13 cellular contexts compared by ENCODE assay signal in genomic region chr1:240399381-240399780, GRCh38.
A peak's percentile ranks its signal among the peaks of the same experiment; 100 is the strongest.
DNase-seq lines count a peak whose midpoint lies in the region; ATAC-seq and TF ChIP-seq lines count a peak whose summit lies in the region.
"Had no signal": no experiment of that assay in that cellular context is flagged by ENCODE, and none has a peak within 500 bp of the region (broad histone marks: within the 10 kb centered on the region; RNA-seq: fewer than 3 reads in every experiment).

No MANE protein-coding gene starts in this region.

- H3K9me3 Mint-ChIP-seq in activated CD8-positive, alpha-beta memory T cell treated with anti-CD3 and anti-CD28 coated beads, Interleukin-2, amount 10 ng/mL, durations not matched to agents 7 days and 5 days (ENCODE audit: low read depth), result peaks cover 9% of the 10 kb centered on the region

- no peaks in the 10 kb centered on the region for H4K20me1 ChIP-seq in osteoblast (ENCODE audit: insufficient read depth, low read length)

- no peak for TF ChIP-seq CTCF in osteoblast (IDR thresholded peaks at IDR 0.05; ENCODE audit: extremely low read depth, low read depth, low read length)

- no peaks in the 10 kb centered on the region for H3K4me1 Mint-ChIP-seq in activated CD8-positive, alpha-beta memory T cell treated with anti-CD3 and anti-CD28 coated beads, Interleukin-2, amount 10 ng/mL, durations not matched to agents 7 days and 5 days
- H3K4me1 Mint-ChIP-seq: naive B cell had no signal

- peak overlapping the region; percentile 45 for H3K4me2 ChIP-seq in osteoblast (ENCODE audit: insufficient read depth, low read length)

- peak; percentile 86 for DNase-seq in Daoy (ENCODE audit: low read depth)
- peak; percentile 87 for DNase-seq in NCI-H226
- DNase-seq in osteoblast (ENCODE audit: insufficient read length, low spot score, missing footprints), result peak; percentile 91
- DNase-seq in activated CD8-positive, alpha-beta memory T cell treated with anti-CD3 and anti-CD28 coated beads, Interleukin-2, amount 10 ng/mL, durations not matched to agents 7 days and 5 days, result no peak
- DNase-seq in SHP77 treated with DMSO at 0.1 percent for 48 hours (lab: John Stamatoyannopoulos, UW), result no peak
- DNase-seq in central memory CD4-positive, alpha-beta T cell, result no peak
- DNase-seq: activated CD4-positive, alpha-beta T cell treated with anti-CD3 and anti-CD28 coated beads, Interleukin-2, amount 50 U/mL, for 4 hours; naive B cell; NCI-H510A treated with DMSO at 0.1 percent for 48 hours; stimulated activated CD4-positive, alpha-beta T cell treated with anti-CD3 and anti-CD28 coated beads, Interleukin-2, amount 100 ng/mL, for 48 hours; SW 1271 had no signal

- CTCF ChIA-PET in activated CD8-positive, alpha-beta memory T cell treated with anti-CD3 and anti-CD28 coated beads, Interleukin-2, amount 10 ng/mL, durations not matched to agents 7 days and 5 days (lab: Charles Lee), result no interaction called here

- H3K27me3 ChIP-seq in ectodermal cell (ENCODE audit: control insufficient read depth, insufficient read depth, low read length, poor library complexity, severe bottlenecking) (no peaks in the 10 kb centered on the region), osteoblast (ENCODE audit: insufficient read depth, low read length) (no peaks in the 10 kb centered on the region)

- no peak overlapping the region for H3K4me3 Mint-ChIP-seq in activated CD8-positive, alpha-beta memory T cell treated with anti-CD3 and anti-CD28 coated beads, Interleukin-2, amount 10 ng/mL, durations not matched to agents 7 days and 5 days
- H3K4me3 Mint-ChIP-seq: naive B cell had no signal

- ATAC-seq in activated CD8-positive, alpha-beta memory T cell treated with anti-CD3 and anti-CD28 coated beads, Interleukin-2, amount 10 ng/mL, durations not matched to agents 7 days and 5 days, result no peak
- ATAC-seq in GM19328 (IDR thresholded peaks at IDR 0.05; ENCODE audit: unreplicated experiment), result no peak

- WGBS in ectodermal cell, 2 experiments, result 67 to 75% methylated on average over 6 of the region's 6 CpGs

- H3K4me1 ChIP-seq in ectodermal cell (ENCODE audit: control insufficient read depth, insufficient read depth, low read length), result no peaks in the 10 kb centered on the region
- peaks cover 33% of the 10 kb centered on the region for H3K4me1 ChIP-seq in osteoblast (ENCODE audit: insufficient read depth, low read length)

- H3K79me2 ChIP-seq in osteoblast (ENCODE audit: insufficient read depth, low read length), result peaks cover 4% of the 10 kb centered on the region

- H3K27ac Mint-ChIP-seq in activated CD8-positive, alpha-beta memory T cell treated with anti-CD3 and anti-CD28 coated beads, Interleukin-2, amount 10 ng/mL, durations not matched to agents 7 days and 5 days, result no peak overlapping the region
- H3K27ac Mint-ChIP-seq: naive B cell had no signal

- H3K27me3 Mint-ChIP-seq in activated CD8-positive, alpha-beta memory T cell treated with anti-CD3 and anti-CD28 coated beads, Interleukin-2, amount 10 ng/mL, durations not matched to agents 7 days and 5 days, result no peaks in the 10 kb centered on the region
- H3K27me3 Mint-ChIP-seq: naive B cell had no signal

- H3K27ac ChIP-seq in ectodermal cell (ENCODE audit: insufficient read depth, low read depth, low read length, poor library complexity, severe bottlenecking) (peak overlapping the region; percentile 4), osteoblast (ENCODE audit: low read depth, low read length) (peak overlapping the region; percentile 88)

- no peak overlapping the region for H2AFZ ChIP-seq in osteoblast (ENCODE audit: low read length)

- H3K36me3 Mint-ChIP-seq in activated CD8-positive, alpha-beta memory T cell treated with anti-CD3 and anti-CD28 coated beads, Interleukin-2, amount 10 ng/mL, durations not matched to agents 7 days and 5 days, result no peaks in the 10 kb centered on the region
- H3K36me3 Mint-ChIP-seq: naive B cell had no signal

- H3K4me3 ChIP-seq in ectodermal cell (ENCODE audit: insufficient read depth, low read depth, low read length), result no peak overlapping the region
- no peak overlapping the region for H3K4me3 ChIP-seq in osteoblast (ENCODE audit: insufficient read depth, low read length)

- no peaks in the 10 kb centered on the region for H3K9me3 ChIP-seq in ectodermal cell (ENCODE audit: control insufficient read depth, low read length)
- no peaks in the 10 kb centered on the region for H3K9me3 ChIP-seq in osteoblast (ENCODE audit: low read depth, low read length)

- no peaks in the 10 kb centered on the region for H3K36me3 ChIP-seq in ectodermal cell (ENCODE audit: control insufficient read depth, insufficient read depth, low read length)
- H3K36me3 ChIP-seq in osteoblast (ENCODE audit: insufficient read depth, low read length), result peaks cover 2% of the 10 kb centered on the region

Comparison
In these comparisons a context has a peak if more than half of its experiments do, and no peak if none do; other contexts are left out.
1. DNase-seq: peak in Daoy (single experiment), NCI-H226 (single experiment) and osteoblast (single experiment); none in activated CD8-positive, alpha-beta memory T cell treated with anti-CD3 and anti-CD28 coated beads, Interleukin-2, amount 10 ng/mL, durations not matched to agents 7 days and 5 days (single experiment), SHP77 treated with DMSO at 0.1 percent for 48 hours (single experiment) and central memory CD4-positive, alpha-beta T cell (single experiment).